In genomic region chr5:40227927-40228326, GRCh38 we compare ENCODE assay signal across 26 cellular contexts.
"Had no signal": no experiment of that assay in that cellular context is flagged by ENCODE, and none has a peak within 500 bp of the region (broad histone marks: within the 10 kb centered on the region; RNA-seq: fewer than 3 reads in every experiment).

No MANE protein-coding gene starts in this region.

- H3K9me3 Mint-ChIP-seq: activated naive CD4-positive, alpha-beta T cell treated with anti-CD3 and anti-CD28 coated beads, Interleukin-2, amount 10 ng/mL, durations not matched to agents 7 days and 5 days; activated T-helper 1 cell treated with anti-CD3 and anti-CD28 coated beads, Interleukin-12 subunit alpha, Interleukin-12 subunit beta, Interleukin-2, Interleukin-4 antibody, amounts not matched to agents 30 ng/mL and 10 ng/mL and 1 ng/mL, durations not matched to agents 14 hours and 24 hours and 36 hours; central memory CD8-positive, alpha-beta T cell; T-helper 2 cell treated with Interferon-gamma antibody and Interleukin-4, amounts not matched to agents 5 μg/mL and 100 μg/mL, for 36 hours; type B pancreatic cell had no signal

- H3K4me1 ChIP-seq: colonic mucosa, gastrocnemius medialis, uterus had no signal

- H3K27ac ChIP-seq: colonic mucosa, epithelial cell of prostate, gastrocnemius medialis, uterus had no signal

- H3K9me3 ChIP-seq: colonic mucosa, gastrocnemius medialis, uterus had no signal

- H3K4me3 ChIP-seq: colonic mucosa, gastrocnemius medialis, uterus had no signal

- DNase-seq: activated CD4-positive, alpha-beta T cell treated with anti-CD3 and anti-CD28 coated beads for 4 hours; activated CD4-positive, alpha-beta T cell treated with anti-CD3 and anti-CD28 coated beads, Interleukin-2, amount 50 U/mL, for 4 hours; activated CD8-positive, alpha-beta memory T cell treated with anti-CD3 and anti-CD28 coated beads for 24 hours; activated effector memory CD4-positive, alpha-beta T cell treated with anti-CD3 and anti-CD28 coated beads, Interleukin-2, amount 50 U/mL, for 16 hours; activated naive CD4-positive, alpha-beta T cell treated with anti-CD3 and anti-CD28 coated beads, Interleukin-2, amount 10 ng/mL, durations not matched to agents 7 days and 5 days; amygdala; colonic mucosa; effector CD8-positive, alpha-beta T cell; gastrocnemius medialis; glutamatergic neuron; islet precursor cell; left ventricle myocardium superior; mammary epithelial cell; naive thymus-derived CD4-positive, alpha-beta T cell; posterior cingulate gyrus; right cardiac atrium; stimulated activated CD4-positive, alpha-beta T cell treated with anti-CD3 and anti-CD28 coated beads, Interleukin-15, amount 100 ng/mL, for 24 hours; stimulated activated CD4-positive, alpha-beta T cell treated with anti-CD3 and anti-CD28 coated beads, Interleukin-2, amount 100 ng/mL, for 24 hours; stimulated activated naive CD4-positive, alpha-beta T cell; T-helper 1 cell; uterus had no signal

- H3K27ac Mint-ChIP-seq: activated naive CD4-positive, alpha-beta T cell treated with anti-CD3 and anti-CD28 coated beads, Interleukin-2, amount 10 ng/mL, durations not matched to agents 7 days and 5 days; activated T-helper 1 cell treated with anti-CD3 and anti-CD28 coated beads, Interleukin-12 subunit alpha, Interleukin-12 subunit beta, Interleukin-2, Interleukin-4 antibody, amounts not matched to agents 30 ng/mL and 10 ng/mL and 1 ng/mL, durations not matched to agents 14 hours and 24 hours and 36 hours; naive thymus-derived CD4-positive, alpha-beta T cell; T-helper 2 cell treated with Interferon-gamma antibody and Interleukin-4, amounts not matched to agents 5 μg/mL and 100 μg/mL, for 36 hours; type B pancreatic cell had no signal

- H3K36me3 Mint-ChIP-seq: activated naive CD4-positive, alpha-beta T cell treated with anti-CD3 and anti-CD28 coated beads, Interleukin-2, amount 10 ng/mL, durations not matched to agents 7 days and 5 days; type B pancreatic cell had no signal

- H3K36me3 ChIP-seq: colonic mucosa, gastrocnemius medialis, uterus had no signal

- H3K27me3 ChIP-seq: colonic mucosa, gastrocnemius medialis, uterus had no signal

- H3K27me3 Mint-ChIP-seq: activated naive CD4-positive, alpha-beta T cell treated with anti-CD3 and anti-CD28 coated beads, Interleukin-2, amount 10 ng/mL, durations not matched to agents 7 days and 5 days; type B pancreatic cell had no signal

- ATAC-seq: gastrocnemius medialis; left ventricle myocardium superior; naive thymus-derived CD4-positive, alpha-beta T cell; right cardiac atrium had no signal

- H3K4me3 Mint-ChIP-seq: activated naive CD4-positive, alpha-beta T cell treated with anti-CD3 and anti-CD28 coated beads, Interleukin-2, amount 10 ng/mL, durations not matched to agents 7 days and 5 days; activated T-helper 1 cell treated with anti-CD3 and anti-CD28 coated beads, Interleukin-12 subunit alpha, Interleukin-12 subunit beta, Interleukin-2, Interleukin-4 antibody, amounts not matched to agents 30 ng/mL and 10 ng/mL and 1 ng/mL, durations not matched to agents 14 hours and 24 hours and 36 hours; central memory CD8-positive, alpha-beta T cell; naive thymus-derived CD4-positive, alpha-beta T cell; T-helper 2 cell treated with Interferon-gamma antibody and Interleukin-4, amounts not matched to agents 5 μg/mL and 100 μg/mL, for 36 hours; type B pancreatic cell had no signal
